Comparison of ENCODE assay signal across 8 cellular contexts in genomic region chr1:108590947-108591346, GRCh38. TPM values are rescaled to one million over a fixed set of nuclear protein-coding genes. Genes with fewer than 3 reads are reported as not detected.
DNase-seq lines count a peak whose midpoint lies in the region; ATAC-seq, FAIRE-seq and TF ChIP-seq lines count a peak whose summit lies in the region.

No MANE protein-coding gene starts in this region.

- peaks cover 26% of the 10 kb centered on the region for H3K79me2 ChIP-seq in K562 (ENCODE audit: control insufficient read depth, insufficient read depth, low read length)

- BruUV-seq in K562 (replicated peaks; lab: Mats Ljungman, UMichigan) = no TSS peak

- no peak overlapping the region for H2AFZ ChIP-seq in K562 (ENCODE audit: low read depth, low read length)

- H3K9me1 ChIP-seq in K562 (ENCODE audit: control insufficient read depth, insufficient read depth, low read length) = no peaks in the 10 kb centered on the region

- POLR2A ChIA-PET in AG04450 (lab: Yijun Ruan, JAX) = interaction anchor here (1.1 kb wide), 1 partner anchor 31 kb away, joined by 3 read pairs; the partner anchor contains the start of gene EEIG2
- POLR2A ChIA-PET in K562 (lab: Yijun Ruan, JAX) = no interaction called here

- H3K27ac ChIP-seq in AG04450 (ENCODE audit: low read depth, low read length) = no peak overlapping the region
- no peak overlapping the region for H3K27ac ChIP-seq in K562 (ENCODE audit: extremely low read depth, low read depth, low read length)
- H3K27ac ChIP-seq in right lobe of liver = peak overlapping the region in 2 of 3 donors; percentile 16 to 41

- H3K36me3 ChIP-seq in K562 (ENCODE audit: control insufficient read depth, insufficient read depth, low read length) = no peaks in the 10 kb centered on the region
- no peaks in the 10 kb centered on the region for H3K36me3 ChIP-seq in right lobe of liver

- ATAC-seq in K562 = no peak
- ATAC-seq in right lobe of liver = peak; percentile 44 to 74 (median 60)
- ATAC-seq in HG02852 (IDR thresholded peaks at IDR 0.05; ENCODE audit: unreplicated experiment) = no peak

- CTCF ChIA-PET in AG04450 (lab: Charles Lee) (interaction anchor here (1.4 to 2.6 kb wide), 2 partner anchors 31 to 32 kb away, joined by 4 to 9 read pairs; partner anchors contain the start of gene EEIG2), K562 (lab: Yijun Ruan, JAX; ENCODE audit: low intra/inter-chr PET ratio) (interaction anchor here (0.6 kb wide), 1 partner anchor 31 kb away, joined by 5 read pairs; the partner anchor contains the start of gene EEIG2)

- FAIRE-seq in K562 (lab: Jason Lieb, UNC) = no peak

- no peaks in the 10 kb centered on the region; a peak in 1 of 5 replicates for H3K4me1 ChIP-seq in K562 (replicated peaks in 1 of 2; ENCODE audit: control insufficient read depth in 2 of 2, insufficient read depth in 2 of 2, low read length in 2 of 2)
- H3K4me1 ChIP-seq in right lobe of liver = no peaks in the 10 kb centered on the region

- in situ Hi-C loops in K562 (cut with MboI) = no loop called here

- 32% methylated on average over 4 of the region's 4 CpGs for WGBS in K562 (ENCODE audit: insufficient coverage, low coverage, missing lambda C conversion rate)
- 27% methylated on average over 4 of the region's 4 CpGs for WGBS in right lobe of liver (ENCODE audit: insufficient coverage, low coverage, low lambda C conversion rate, missing lambda C conversion rate)

- intact Hi-C loops in K562 (cut with micrococcal nuclease) = no loop called here
- intact Hi-C loops in right lobe of liver (cut with DNase I) = no loop called here

- H3K9me3 ChIP-seq in AG04450 (ENCODE audit: control insufficient read depth, insufficient read depth, low read length) (no peaks in the 10 kb centered on the region), K562 (replicated peaks; ENCODE audit: control insufficient read depth, insufficient read depth, low read depth, low read length) (no peaks in the 10 kb centered on the region), right lobe of liver (no peaks in the 10 kb centered on the region)

- H4K20me1 ChIP-seq in K562 (replicated peaks; ENCODE audit: control insufficient read depth, insufficient read depth, low read length) = no peaks in the 10 kb centered on the region

- no peaks in the 10 kb centered on the region for H3K27me3 ChIP-seq in AG04450 (ENCODE audit: control insufficient read depth, insufficient read depth, low read length)
- H3K27me3 ChIP-seq in K562 (ENCODE audit: control insufficient read depth in 2 of 2, insufficient read depth in 2 of 2, low read length in 2 of 2) = no peaks in the 10 kb centered on the region
- H3K27me3 ChIP-seq in right lobe of liver = no peaks in the 10 kb centered on the region

- H3K4me3 ChIP-seq in AG04450 (ENCODE audit: low read depth, low read length) (no peak overlapping the region), K562 (no peak overlapping the region), right lobe of liver (no peak overlapping the region)

- TF ChIP-seq CTCF in AG04450 (IDR thresholded peaks at IDR 0.05; ENCODE audit: low read depth, low read length) (no peak), K562 (IDR thresholded peaks at IDR 0.05 in 2 of 3, conservative IDR thresholded peaks at IDR 0.05 in 1 of 3; ENCODE audit: insufficient read depth in 2 of 3, low read depth in 1 of 3, low read length in 3 of 3) (no peak), right lobe of liver (IDR thresholded peaks at IDR 0.05) (no peak)

- DNase-seq in AG04450 (ENCODE audit: low read depth, low spot score) = peak; percentile 80
- DNase-seq in HT1080 (ENCODE audit: low read depth) = peak; percentile 88
- no peak for DNase-seq in K562 (ENCODE audit: extremely low read depth in 1 of 4, low spot score in 3 of 4)
- DNase-seq in right lobe of liver = no peak
- no peak for DNase-seq in NCI-H187 treated with DMSO at 0.1 percent for 48 hours (lab: John Stamatoyannopoulos, UW)
- no peak for DNase-seq in DMS153 (lab: John Stamatoyannopoulos, UW)
- no peak for DNase-seq in inferior parietal cortex (ENCODE audit: extremely low spot score)

- no peak for TF ChIP-seq RAD21 in K562 (CRISPR knock-in tag; conservative IDR thresholded peaks at IDR 0.05 in 1 of 2, IDR thresholded peaks at IDR 0.05 in 1 of 2)

- TF ChIP-seq POLR2A in K562 (conservative IDR thresholded peaks at IDR 0.05) (no peak), right lobe of liver (IDR thresholded peaks at IDR 0.05) (no peak)

- no peak for TF ChIP-seq EP300 in K562 (IDR thresholded peaks at IDR 0.05; ENCODE audit: low read length)

- no peak overlapping the region for H3K9ac ChIP-seq in K562 (ENCODE audit: insufficient read depth in 1 of 2, low read depth in 2 of 2, low read length in 2 of 2)

- H3K4me2 ChIP-seq in K562 (ENCODE audit: insufficient read depth, low read length) = no peak overlapping the region

TF ChIP-seq in K562, 482 proteins besides CTCF, POLR2A, EP300 and RAD21:
- TF ChIP-seq YBX1 (IDR thresholded peaks at IDR 0.05) (no peak), ATF1 (CRISPR knock-in tag; IDR thresholded peaks at IDR 0.05) (no peak), ATF1 (tag; IDR thresholded peaks at IDR 0.05) (no peak), CBX5 (IDR thresholded peaks at IDR 0.05; ENCODE audit: borderline replicate concordance, low read depth) (no peak), ZNF324 (CRISPR knock-in tag; IDR thresholded peaks at IDR 0.05) (no peak), NR4A1 (CRISPR knock-in tag; IDR thresholded peaks at IDR 0.05) (no peak), NR4A1 (tag; IDR thresholded peaks at IDR 0.05) (no peak), ZNF398 (CRISPR knock-in tag; IDR thresholded peaks at IDR 0.05) (no peak), SREBF2 (CRISPR knock-in tag; IDR thresholded peaks at IDR 0.05) (no peak), RFX1 (IDR thresholded peaks at IDR 0.05) (peak; percentile 86)

RNA-seq across cellular contexts. Expression of gene EEIG2, which starts 31.0 kb away (rescaled TPM):
- polyA plus RNA-seq in AG04450 (2011; rRNA removed) (4.4 and 6.1 TPM in 2 replicates), K562 (2011; rRNA removed) (18.8 and 21.1 TPM in 2 replicates), K562 (2014; fragmentation: Illumina TruSeq; extraction: Trizol) (11.8 and 15.2 TPM in 2 replicates), K562 (2014; fragmentation: Nextera tagmentation; extraction: Ambion mirVana) (1 to 10 TPM; 6.1 to 8.0 TPM), K562 (2014; rRNA removed) (12.2 and 12.7 TPM in 2 replicates)
- 4.0 and 6.3 TPM in 2 replicates for polyA minus RNA-seq in AG04450 (2011; rRNA and poly(A)+ RNA removed)
- 7.6 and 7.8 TPM in 2 replicates for total RNA-seq in HT1080 (2014; rRNA removed; shearing (Covaris generic))
- 6.8 and 8.1 TPM in 2 replicates for polyA plus RNA-seq in HT1080 (2015; cell fraction: cytosol; rRNA removed)
- 4.4 and 4.6 TPM in 2 replicates for polyA plus RNA-seq in HT1080 (2015; cell fraction: nucleus; rRNA removed)
- 7.7 and 20.8 TPM in 2 replicates for total RNA-seq in K562 (2011; cell fraction: chromatin; rRNA removed; ENCODE audit: low replicate concordance)
- 3.3 and 4.5 TPM in 2 replicates for total RNA-seq in K562 (2011; cell fraction: nucleolus; rRNA removed)
- total RNA-seq in K562 (2011; cell fraction: nucleoplasm; rRNA removed) = 9.1 and 18.0 TPM in 2 replicates
- total RNA-seq in K562 (2014; rRNA removed) (13.9 and 14.5 TPM in 2 replicates), K562 (2014; rRNA removed; fragmentation: Illumina TruSeq; extraction: Trizol) (26.9 and 27.3 TPM in 2 replicates), K562 (2015; rRNA removed; fragmentation: Illumina TruSeq; extraction: Trizol) (21.8 and 24.4 TPM in 2 replicates), K562 (2021) (21.0 and 22.8 TPM in 2 replicates), right lobe of liver (1 to 10 TPM in 5 of 6 experiments, under 1 TPM in 1; 0.88 to 6.5 (median 2.6) TPM)
- 4.0 and 10.7 TPM in 2 replicates for polyA plus RNA-seq in K562 (2011; cell fraction: cytosol; rRNA removed)
- 6.8 and 10.7 TPM in 2 replicates for polyA plus RNA-seq in K562 (2011; cell fraction: nucleus; rRNA removed)
- 10.8 and 18.5 TPM in 2 replicates for polyA plus RNA-seq in K562 (2012)
- polyA minus RNA-seq in K562 (2011; rRNA and poly(A)+ RNA removed) = 30.8 and 35.3 TPM in 2 replicates
- polyA minus RNA-seq in K562 (2011; cell fraction: cytosol; rRNA and poly(A)+ RNA removed) = 13.7 and 16.0 TPM in 2 replicates
- 6.6 and 11.7 TPM in 2 replicates for polyA minus RNA-seq in K562 (2011; cell fraction: nucleus; rRNA and poly(A)+ RNA removed)

Comparison
In these comparisons a context has a peak if more than half of its experiments do, and no peak if none do; other contexts are left out.
1. DNase-seq: peak in AG04450 (single experiment) and HT1080 (single experiment); none in K562 (0 of 4), right lobe of liver (0 of 3), NCI-H187 treated with DMSO at 0.1 percent for 48 hours (single experiment), DMS153 (single experiment) and inferior parietal cortex (single experiment).
2. H3K27ac ChIP-seq: peak in right lobe of liver (2 of 3); none in AG04450 (single experiment) and K562 (single experiment).
3. ATAC-seq: peak in right lobe of liver (4 of 4); none in K562 (single experiment) and HG02852 (single experiment).